Comparison of ENCODE assay signal across 24 cellular contexts in genomic region chr3:15575446-15575845, GRCh38. TPM values are rescaled to one million over a fixed set of nuclear protein-coding genes. Genes with fewer than 3 reads are reported as not detected.
DNase-seq lines count a peak whose midpoint lies in the region; ATAC-seq and TF ChIP-seq lines count a peak whose summit lies in the region.
"Had no signal": no experiment of that assay in that cellular context is flagged by ENCODE, and none has a peak within 500 bp of the region (broad histone marks: within the 10 kb centered on the region; RNA-seq: fewer than 3 reads in every experiment).

No MANE protein-coding gene starts in this region.

- DNase-seq in glomerular visceral epithelial cell (ENCODE audit: extremely low spot score), result peak; percentile 3
- DNase-seq in left kidney (ENCODE audit: low read depth, low spot score), result peak; percentile 40
- peak; percentile 59 to 65 for DNase-seq in thyroid gland
- DNase-seq in H9, result no peak
- DNase-seq in HCEC 1CT, result no peak
- no peak for DNase-seq in endodermal cell
- DNase-seq: 8988T; ACHN; BE2C; C1 segment of cervical spinal cord; CD4-positive, alpha-beta memory T cell; CD4-positive, CD25-positive, alpha-beta regulatory T cell; CD8-positive, alpha-beta memory T cell; COR-L47; DMS 273 treated with DMSO at 0.1 percent for 48 hours; DMS153; DMS53; DMS79; DND-41; EL; GDM1 had no signal

- H3K27me3 Mint-ChIP-seq in H9 (ENCODE audit: low read depth) (no peaks in the 10 kb centered on the region), endodermal cell (ENCODE audit: insufficient read depth) (no peaks in the 10 kb centered on the region)
- H3K27me3 Mint-ChIP-seq: CD4-positive, alpha-beta memory T cell; CD4-positive, CD25-positive, alpha-beta regulatory T cell; CD8-positive, alpha-beta memory T cell had no signal

- H3K27ac ChIP-seq in BLaER1 treated with 17β-estradiol and CSF1 and Interleukin-3, amounts not matched to agents 10 nM and 100 nM, result no peak overlapping the region
- H3K27ac ChIP-seq in thyroid gland, result peak overlapping the region in 1 of 3 donors; percentile 25
- H3K27ac ChIP-seq in H9 (ENCODE audit: insufficient read length, low read depth, low read length), result no peak overlapping the region
- no peak overlapping the region for H3K27ac ChIP-seq in endodermal cell (ENCODE audit: low read depth, low read length)

- intact Hi-C loops in thyroid gland (cut with DNase I), result no loop called here

- H3K27me3 ChIP-seq in BLaER1 treated with 17β-estradiol and CSF1 and Interleukin-3, amounts not matched to agents 10 nM and 100 nM, result no peaks in the 10 kb centered on the region
- H3K27me3 ChIP-seq in thyroid gland, result no peaks in the 10 kb centered on the region
- no peaks in the 10 kb centered on the region for H3K27me3 ChIP-seq in H9 (ENCODE audit: insufficient read depth, low read length)
- no peaks in the 10 kb centered on the region for H3K27me3 ChIP-seq in endodermal cell (ENCODE audit: control insufficient read depth, insufficient read depth, low read length, poor library complexity, severe bottlenecking)
- H3K27me3 ChIP-seq: BE2C had no signal

- no peak for ATAC-seq in GM18868 (IDR thresholded peaks at IDR 0.05; ENCODE audit: unreplicated experiment)

- TF ChIP-seq CTCF in thyroid gland (IDR thresholded peaks at IDR 0.05) (no peak), H9 (conservative IDR thresholded peaks at IDR 0.05) (no peak), endodermal cell (conservative IDR thresholded peaks at IDR 0.05) (no peak)

- H3K9me3 Mint-ChIP-seq in H9 (no peaks in the 10 kb centered on the region), endodermal cell (no peaks in the 10 kb centered on the region)
- H3K9me3 Mint-ChIP-seq: CD14-positive monocyte; CD4-positive, alpha-beta memory T cell; CD8-positive, alpha-beta memory T cell had no signal

- peaks cover 8 to 28% (median 20%) of the 10 kb centered on the region in 10 experiments for H3K4me1 ChIP-seq in BLaER1 treated with 17β-estradiol and CSF1 and Interleukin-3, amounts not matched to agents 10 nM and 100 nM
- H3K4me1 ChIP-seq in thyroid gland (peaks cover 6 to 17% of the 10 kb centered on the region in 2 donors), H9 (ENCODE audit: insufficient read depth, low read length) (no peaks in the 10 kb centered on the region), endodermal cell (ENCODE audit: control insufficient read depth, insufficient read depth, low read length) (peaks cover 7% of the 10 kb centered on the region)
- H3K4me1 ChIP-seq: BE2C had no signal

- H3K36me3 ChIP-seq in BLaER1 treated with 17β-estradiol and CSF1 and Interleukin-3, amounts not matched to agents 10 nM and 100 nM, result peaks cover 39 to 80% (median 62%) of the 10 kb centered on the region in 11 experiments
- H3K36me3 ChIP-seq in thyroid gland (peaks cover 0 to 6% of the 10 kb centered on the region in 2 donors), endodermal cell (ENCODE audit: control insufficient read depth, insufficient read depth, low read length) (peaks cover 56% of the 10 kb centered on the region)
- H3K36me3 ChIP-seq: BE2C had no signal

- peak overlapping the region in 7 of 11 experiments; percentile 5 to 55 (median 29); a peak in 11 of 22 replicates for H3K4me2 ChIP-seq in BLaER1 treated with 17β-estradiol and CSF1 and Interleukin-3, amounts not matched to agents 10 nM and 100 nM
- no peak overlapping the region for H3K4me2 ChIP-seq in H9 (ENCODE audit: insufficient read depth, insufficient read length, low read length)

- H4K20me1 ChIP-seq in BLaER1 treated with 17β-estradiol and CSF1 and Interleukin-3, amounts not matched to agents 10 nM and 100 nM, result peaks cover 0 to 7% (median 0%) of the 10 kb centered on the region in 11 experiments; a peak in 2 of 22 replicates
- no peaks in the 10 kb centered on the region for H4K20me1 ChIP-seq in H9 (ENCODE audit: control insufficient read depth, insufficient read depth, insufficient read length)

- H3K4me1 Mint-ChIP-seq in H9 (no peaks in the 10 kb centered on the region), endodermal cell (peaks cover 8% of the 10 kb centered on the region)

- 56 to 65% methylated on average over 5 of the region's 5 CpGs for WGBS in thyroid gland, 2 donors
- WGBS in H9 (ENCODE audit: extremely low coverage, insufficient read length, low lambda C conversion rate), result no CpG with 5 or more reads among the region's 5 CpGs
- WGBS in endodermal cell (ENCODE audit: insufficient coverage in 1 of 2, insufficient read length in 1 of 2), 2 experiments, result 94 to 100% methylated on average over 2 to 5 of the region's 5 CpGs

- H3K18ac ChIP-seq in H9 (ENCODE audit: insufficient read length, low read depth, low read length), result no peak overlapping the region

- no peak overlapping the region for H4K5ac ChIP-seq in H9 (ENCODE audit: insufficient read length, low read depth, low read length)

- H2BK12ac ChIP-seq in H9 (ENCODE audit: insufficient read length, low read depth, low read length), result no peak overlapping the region

- H3K9ac ChIP-seq in BLaER1 treated with 17β-estradiol and CSF1 and Interleukin-3, amounts not matched to agents 10 nM and 100 nM, result no peak overlapping the region
- no peak overlapping the region for H3K9ac ChIP-seq in H9 (ENCODE audit: extremely low read depth, insufficient read length, low read length)
- no peak overlapping the region for H3K9ac ChIP-seq in endodermal cell (ENCODE audit: extremely low read depth, low read length, poor library complexity, severe bottlenecking)

- H3K9me3 ChIP-seq in BLaER1 treated with 17β-estradiol and CSF1 and Interleukin-3, amounts not matched to agents 10 nM and 100 nM (replicated peaks in 1 of 11), result no peaks in the 10 kb centered on the region
- H3K9me3 ChIP-seq in thyroid gland (no peaks in the 10 kb centered on the region), H9 (ENCODE audit: control insufficient read depth, low read depth, low read length) (no peaks in the 10 kb centered on the region), endodermal cell (ENCODE audit: control insufficient read depth, low read length) (no peaks in the 10 kb centered on the region)
- H3K9me3 ChIP-seq: BE2C had no signal

- H3K79me2 ChIP-seq in H9 (ENCODE audit: insufficient read depth, low read length), result no peaks in the 10 kb centered on the region

- no peak for TF ChIP-seq POLR2A in thyroid gland (IDR thresholded peaks at IDR 0.05)

- no peak overlapping the region for H2BK5ac ChIP-seq in H9 (ENCODE audit: insufficient read length, low read length)

- H2AFZ ChIP-seq in H9 (ENCODE audit: low read length), result no peak overlapping the region

- no peak overlapping the region for H3K14ac ChIP-seq in H9 (ENCODE audit: insufficient read depth, low read length)

- H3K4me3 ChIP-seq in BLaER1 treated with 17β-estradiol and CSF1 and Interleukin-3, amounts not matched to agents 10 nM and 100 nM, result no peak overlapping the region
- H3K4me3 ChIP-seq in thyroid gland (replicated peaks in 1 of 3) (no peak overlapping the region), endodermal cell (ENCODE audit: low read length) (no peak overlapping the region)

- H3K4ac ChIP-seq in H9 (ENCODE audit: low read depth, low read length), result no peak overlapping the region

- H3T11ph ChIP-seq in H9 (ENCODE audit: low read length), result no peak overlapping the region

- no peak overlapping the region for H2AK5ac ChIP-seq in H9 (ENCODE audit: insufficient read length, low read length)

- peaks cover 15 to 43% (median 33%) of the 10 kb centered on the region in 3 experiments; a peak in 6 of 7 replicates for H3K36me3 Mint-ChIP-seq in H9 (ENCODE audit: insufficient read depth in 1 of 3, low read depth in 3 of 3)
- H3K36me3 Mint-ChIP-seq in endodermal cell (ENCODE audit: low read depth), result peaks cover 44% of the 10 kb centered on the region

- H3K23ac ChIP-seq in H9 (ENCODE audit: insufficient read length, low read depth, low read length), result no peak overlapping the region

- H3K23me2 ChIP-seq in H9 (ENCODE audit: insufficient read length, low read depth, low read length, poor library complexity, severe bottlenecking), result no peaks in the 10 kb centered on the region

- no peak overlapping the region for H3K56ac ChIP-seq in H9 (ENCODE audit: insufficient read length, low read depth, low read length)

- no peak overlapping the region for H4K91ac ChIP-seq in H9 (ENCODE audit: insufficient read length, low read depth, low read length)

- H3K79me1 ChIP-seq in H9 (ENCODE audit: insufficient read depth, low read depth, low read length, poor library complexity, severe bottlenecking), result no peaks in the 10 kb centered on the region

- no peak overlapping the region for H2BK120ac ChIP-seq in H9 (ENCODE audit: low read depth, low read length, poor library complexity, severe bottlenecking)

- H2BK15ac ChIP-seq in H9 (ENCODE audit: low read depth, low read length), result no peak overlapping the region

- no peak overlapping the region for H3K4me3 Mint-ChIP-seq in H9
- no peak overlapping the region for H3K4me3 Mint-ChIP-seq in endodermal cell
- H3K4me3 Mint-ChIP-seq: CD14-positive monocyte; CD4-positive, alpha-beta memory T cell; CD4-positive, CD25-positive, alpha-beta regulatory T cell; CD8-positive, alpha-beta memory T cell had no signal

- H2BK20ac ChIP-seq in H9 (ENCODE audit: low read depth, low read length, poor library complexity, severe bottlenecking), result no peak overlapping the region

- H3K27ac Mint-ChIP-seq in H9 (no peak overlapping the region), endodermal cell (no peak overlapping the region)

- no peak overlapping the region for H4K8ac ChIP-seq in H9 (replicated peaks; ENCODE audit: insufficient read length, low read depth, low read length)

RNA-seq across cellular contexts. Expression of gene HACL1, which starts 25.9 kb away (rescaled TPM):
- total RNA-seq in thyroid gland (10 to 100 TPM; 24.2 to 45.0 (median 37.7) TPM), H9 (2021) (48.9 and 52.6 TPM in 2 replicates), endodermal cell (10 to 100 TPM; 39.4 to 41.8 TPM)
- polyA plus RNA-seq in endodermal cell (2013, experiment 1 of 2), result 24.6 TPM
- polyA plus RNA-seq in endodermal cell (2013, experiment 2 of 2), result 23.7 TPM

RNA-seq across cellular contexts. Expression of gene BTD, which starts 26.1 kb away (rescaled TPM):
- total RNA-seq in thyroid gland (10 to 100 TPM; 46.8 to 74.9 (median 56.5) TPM), H9 (2021) (21.5 and 23.3 TPM in 2 replicates), endodermal cell (10 to 100 TPM; 25.7 to 27.8 TPM)
- 17.7 TPM for polyA plus RNA-seq in endodermal cell (2013, experiment 1 of 2)
- polyA plus RNA-seq in endodermal cell (2013, experiment 2 of 2), result 13.5 TPM

RNA-seq across cellular contexts. Expression of gene COLQ, which starts 53.9 kb away (rescaled TPM):
- 1 to 10 TPM in 3 of 4 donors, under 1 TPM in 1; 0.81 to 3.1 (median 2.8) TPM for total RNA-seq in thyroid gland
- 0.61 and 1.1 TPM in 2 replicates for total RNA-seq in H9 (2021)
- 1 to 10 TPM; 3.1 to 7.3 TPM for total RNA-seq in endodermal cell
- 3.9 TPM for polyA plus RNA-seq in endodermal cell (2013, experiment 1 of 2)
- polyA plus RNA-seq in endodermal cell (2013, experiment 2 of 2), result 4.0 TPM

Comparison
In these comparisons a context has a peak if more than half of its experiments do, and no peak if none do; other contexts are left out.
1. DNase-seq: peak in glomerular visceral epithelial cell (single experiment), left kidney (single experiment) and thyroid gland (2 of 2); none in H9 (single experiment), HCEC 1CT (single experiment) and endodermal cell (single experiment).